Comparison of ENCODE assay signal across 9 cellular contexts in genomic region chr4:129094347-129094746, GRCh38. TPM values are rescaled to one million over a fixed set of nuclear protein-coding genes. Genes with fewer than 3 reads are reported as not detected.
DNase-seq lines count a peak whose midpoint lies in the region; ATAC-seq and TF ChIP-seq lines count a peak whose summit lies in the region.
"Had no signal": no experiment of that assay in that cellular context is flagged by ENCODE, and none has a peak within 500 bp of the region (broad histone marks: within the 10 kb centered on the region; RNA-seq: fewer than 3 reads in every experiment).

No MANE protein-coding gene starts in this region.

- H3K4me3 Mint-ChIP-seq in activated CD4-positive, alpha-beta T cell treated with anti-CD3 and anti-CD28 coated beads for 36 hours: no peak overlapping the region
- H3K4me3 Mint-ChIP-seq: effector memory CD8-positive, alpha-beta T cell had no signal

- H3K4me3 ChIP-seq in skeletal muscle satellite cell (ENCODE audit: low read length): peak overlapping the region; percentile 88

- no peaks in the 10 kb centered on the region for H3K9me3 Mint-ChIP-seq in activated CD4-positive, alpha-beta T cell treated with anti-CD3 and anti-CD28 coated beads for 36 hours (ENCODE audit: low read depth)
- H3K9me3 Mint-ChIP-seq: effector memory CD8-positive, alpha-beta T cell had no signal

- H3K27ac Mint-ChIP-seq in activated CD4-positive, alpha-beta T cell treated with anti-CD3 and anti-CD28 coated beads for 36 hours: peak overlapping the region; percentile 35
- H3K27ac Mint-ChIP-seq: effector memory CD8-positive, alpha-beta T cell had no signal

- H3K4me1 ChIP-seq in skeletal muscle satellite cell (ENCODE audit: control insufficient read depth, insufficient read depth, low read length): peaks cover 13% of the 10 kb centered on the region

- no peak for ATAC-seq in activated CD4-positive, alpha-beta T cell treated with anti-CD3 and anti-CD28 coated beads for 36 hours
- ATAC-seq in GM18868 (IDR thresholded peaks at IDR 0.05; ENCODE audit: unreplicated experiment) (no peak), HG03565 (IDR thresholded peaks at IDR 0.05; ENCODE audit: unreplicated experiment) (no peak), HG03025 (IDR thresholded peaks at IDR 0.05; ENCODE audit: low FRiP score, unreplicated experiment) (no peak)

- no peaks in the 10 kb centered on the region for H3K27me3 Mint-ChIP-seq in activated CD4-positive, alpha-beta T cell treated with anti-CD3 and anti-CD28 coated beads for 36 hours
- H3K27me3 Mint-ChIP-seq: effector memory CD8-positive, alpha-beta T cell had no signal

- intact Hi-C loops in activated CD4-positive, alpha-beta T cell treated with anti-CD3 and anti-CD28 coated beads for 36 hours (cut with DNase I, micrococcal nuclease): loop anchor here (2.0 to 5.0 kb wide), 3 partner anchors 902 to 1212 kb away; partner anchors contain the start of genes LARP1B (in 1 of the 2) and PLK4 (in 1 of the 2)

- CTCF ChIA-PET in activated CD4-positive, alpha-beta T cell treated with anti-CD3 and anti-CD28 coated beads for 36 hours (lab: Charles Lee): interaction anchor here (0.7 kb wide), 2 partner anchors 16 to 23 kb away, joined by 3 read pairs; no protein-coding TSS in a partner anchor

- POLR2A ChIA-PET in activated CD4-positive, alpha-beta T cell treated with anti-CD3 and anti-CD28 coated beads for 36 hours (lab: Charles Lee): interaction anchor here (0.5 to 1.7 kb wide), 3 partner anchors 12 to 791 kb away, joined by 3 to 13 read pairs (median 3); no protein-coding TSS in a partner anchor

- H3K27me3 ChIP-seq in skeletal muscle satellite cell (ENCODE audit: control insufficient read depth, insufficient read depth, low read length): no peaks in the 10 kb centered on the region

- H3K36me3 ChIP-seq in skeletal muscle satellite cell (ENCODE audit: insufficient read depth, low read length): no peaks in the 10 kb centered on the region

- TF ChIP-seq POLR2A in erythroblast (IDR thresholded peaks at IDR 0.05; ENCODE audit: low read length): no peak

- DNase-seq in activated CD4-positive, alpha-beta T cell treated with anti-CD3 and anti-CD28 coated beads for 36 hours: no peak
- DNase-seq in activated CD4-positive, alpha-beta T cell treated with anti-CD3 and anti-CD28 coated beads, Interleukin-2, amount 50 U/mL, for 4 hours: no peak
- peak; percentile 11 for DNase-seq in NCI-H69 (lab: John Stamatoyannopoulos, UW)
- peak; percentile 25 to 53 for DNase-seq in erythroblast (lab: John Stamatoyannopoulos, UW)

- H3K36me3 Mint-ChIP-seq in activated CD4-positive, alpha-beta T cell treated with anti-CD3 and anti-CD28 coated beads for 36 hours (ENCODE audit: low read depth): peaks cover 3% of the 10 kb centered on the region

- no peaks in the 10 kb centered on the region for H3K9me3 ChIP-seq in skeletal muscle satellite cell (replicated peaks; ENCODE audit: low read length)

- H3K4me2 ChIP-seq in skeletal muscle satellite cell (ENCODE audit: low read length): peak overlapping the region; percentile 82

- H3K9ac ChIP-seq in skeletal muscle satellite cell (ENCODE audit: low read depth, low read length): peak overlapping the region; percentile 90

- H3K4me1 Mint-ChIP-seq in activated CD4-positive, alpha-beta T cell treated with anti-CD3 and anti-CD28 coated beads for 36 hours: peaks cover 17% of the 10 kb centered on the region

RNA-seq across cellular contexts. Expression of gene SCLT1, which starts 1.0 kb away (rescaled TPM):
- total RNA-seq in activated CD4-positive, alpha-beta T cell treated with anti-CD3 and anti-CD28 coated beads for 36 hours: 10 to 100 TPM; 18.7 to 19.3 TPM
- total RNA-seq in skeletal muscle satellite cell (2012; rRNA removed): 10.9 and 15.0 TPM in 2 replicates

RNA-seq across cellular contexts. Expression of gene C4orf33, which starts 1.6 kb away (rescaled TPM):
- 10 to 100 TPM; 14.8 to 16.9 TPM for total RNA-seq in activated CD4-positive, alpha-beta T cell treated with anti-CD3 and anti-CD28 coated beads for 36 hours
- total RNA-seq in skeletal muscle satellite cell (2012; rRNA removed): 7.4 and 8.3 TPM in 2 replicates

Comparison
In these comparisons a context has a peak if more than half of its experiments do, and no peak if none do; other contexts are left out.
1. DNase-seq: peak in NCI-H69 (single experiment) and erythroblast (2 of 2); none in activated CD4-positive, alpha-beta T cell treated with anti-CD3 and anti-CD28 coated beads for 36 hours (single experiment) and activated CD4-positive, alpha-beta T cell treated with anti-CD3 and anti-CD28 coated beads, Interleukin-2, amount 50 U/mL, for 4 hours (0 of 2).